In genomic region chr17:64145751-64146417, GRCh38 we compare ENCODE assay signal across 8 cellular contexts. TPM values are rescaled to one million over a fixed set of nuclear protein-coding genes. Genes with fewer than 3 reads are reported as not detected.
A peak's percentile ranks its signal among the peaks of the same experiment; 100 is the strongest.
DNase-seq lines count a peak whose midpoint lies in the region; ATAC-seq, FAIRE-seq and TF ChIP-seq lines count a peak whose summit lies in the region.

No MANE protein-coding gene starts in this region.

- no peaks in the 10 kb centered on the region for H3K79me2 ChIP-seq in GM23338 (replicated peaks; ENCODE audit: insufficient read depth)

- no peaks in the 10 kb centered on the region for H4K20me1 ChIP-seq in GM23338 (replicated peaks; ENCODE audit: insufficient read depth)

- H3K27me3 ChIP-seq in GM23338 (ENCODE audit: insufficient read depth) = no peaks in the 10 kb centered on the region
- H3K27me3 ChIP-seq in naive thymus-derived CD4-positive, alpha-beta T cell (ENCODE audit: control insufficient read depth in 2 of 2, insufficient read depth in 2 of 2, low read length in 2 of 2) = no peaks in the 10 kb centered on the region

- no peaks in the 10 kb centered on the region for H3K9me3 ChIP-seq in naive thymus-derived CD4-positive, alpha-beta T cell (ENCODE audit: control insufficient read depth in 2 of 3, low read length in 3 of 3)

- H3K4me3 Mint-ChIP-seq in GM23338 = no peak overlapping the region
- H3K4me3 Mint-ChIP-seq in activated T-helper 1 cell treated with anti-CD3 and anti-CD28 coated beads, Interleukin-12 subunit alpha, Interleukin-12 subunit beta, Interleukin-2, Interleukin-4 antibody, amounts not matched to agents 30 ng/mL and 10 ng/mL and 1 ng/mL, durations not matched to agents 14 hours and 24 hours and 36 hours = no peak overlapping the region
- H3K4me3 Mint-ChIP-seq in naive thymus-derived CD4-positive, alpha-beta T cell = no peak overlapping the region
- no peak overlapping the region for H3K4me3 Mint-ChIP-seq in stimulated activated memory B cell treated with anti-CD40 and anti-IgM and Interleukin-4, amounts not matched to agents 10 μg/mL and 1 μg/mL and 100 μg/mL, for 72 hours

- FAIRE-seq in RCC 7860 (lab: Jason Lieb, UNC) = peak; percentile 85

- peak overlapping the region; percentile 85 for H3K27ac ChIP-seq in GM23338 (ENCODE audit: low read depth)
- peak overlapping the region; percentile 91 for H3K27ac ChIP-seq in naive thymus-derived CD4-positive, alpha-beta T cell (ENCODE audit: low read depth, low read length)

- H3K27me3 Mint-ChIP-seq in GM23338 (ENCODE audit: insufficient read depth, low read depth, poor library complexity) = peaks cover 10% of the 10 kb centered on the region
- peaks cover 2% of the 10 kb centered on the region for H3K27me3 Mint-ChIP-seq in activated T-helper 1 cell treated with anti-CD3 and anti-CD28 coated beads, Interleukin-12 subunit alpha, Interleukin-12 subunit beta, Interleukin-2, Interleukin-4 antibody, amounts not matched to agents 30 ng/mL and 10 ng/mL and 1 ng/mL, durations not matched to agents 14 hours and 24 hours and 36 hours (ENCODE audit: insufficient read depth)
- H3K27me3 Mint-ChIP-seq in naive thymus-derived CD4-positive, alpha-beta T cell = no peaks in the 10 kb centered on the region
- H3K27me3 Mint-ChIP-seq in stimulated activated memory B cell treated with anti-CD40 and anti-IgM and Interleukin-4, amounts not matched to agents 10 μg/mL and 1 μg/mL and 100 μg/mL, for 72 hours = no peaks in the 10 kb centered on the region

- CTCF ChIA-PET in naive thymus-derived CD4-positive, alpha-beta T cell (lab: Charles Lee) = interaction anchor here (0.7 to 2.9 kb wide), 14 partner anchors 12 to 244 kb away, joined by 3 to 18 read pairs (median 4); partner anchors contain the start of genes CSHL1, ICAM2 and TEX2

- H3F3A ChIP-seq in GM23338 (replicated peaks; ENCODE audit: low read depth) = peaks cover 24% of the 10 kb centered on the region; the same call in 1 of the 2 replicates

- peaks cover 11% of the 10 kb centered on the region for H3K4me1 ChIP-seq in GM23338 (ENCODE audit: insufficient read depth)
- H3K4me1 ChIP-seq in naive thymus-derived CD4-positive, alpha-beta T cell (ENCODE audit: control insufficient read depth in 2 of 2, insufficient read depth in 2 of 2, low read length in 2 of 2) = peaks cover 11 to 12% of the 10 kb centered on the region in 2 donors

- DNase-seq in EH (ENCODE audit: low read depth) (peak; percentile 99), GM23338 (ENCODE audit: low spot score) (peak; percentile 99), Kasumi-1 (lab: John Stamatoyannopoulos, UW) (peak; percentile 100), RCC 7860 (ENCODE audit: low spot score) (peak; percentile 100), fibroblast of peridontal ligament (ENCODE audit: extremely low read depth) (peak; percentile 100)
- DNase-seq in activated T-helper 1 cell treated with anti-CD3 and anti-CD28 coated beads, Interleukin-12 subunit alpha, Interleukin-12 subunit beta, Interleukin-2, Interleukin-4 antibody, amounts not matched to agents 30 ng/mL and 10 ng/mL and 1 ng/mL, durations not matched to agents 14 hours and 24 hours and 36 hours (ENCODE audit: low spot score) = peak; percentile 93
- peak; percentile 85 to 99 (median 96) for DNase-seq in naive thymus-derived CD4-positive, alpha-beta T cell

- POLR2A ChIA-PET in naive thymus-derived CD4-positive, alpha-beta T cell (lab: Charles Lee) = interaction anchor here (0.6 to 9.4 kb wide), 79 partner anchors 9 to 450 kb away, joined by 3 to 173 read pairs (median 4); partner anchors contain the start of genes CD79B, CEP95, DDX5 and ERN1

- no peaks in the 10 kb centered on the region; the same call in 2 of the 3 replicates for H3K9me3 Mint-ChIP-seq in GM23338
- no peaks in the 10 kb centered on the region for H3K9me3 Mint-ChIP-seq in activated T-helper 1 cell treated with anti-CD3 and anti-CD28 coated beads, Interleukin-12 subunit alpha, Interleukin-12 subunit beta, Interleukin-2, Interleukin-4 antibody, amounts not matched to agents 30 ng/mL and 10 ng/mL and 1 ng/mL, durations not matched to agents 14 hours and 24 hours and 36 hours
- H3K9me3 Mint-ChIP-seq in naive thymus-derived CD4-positive, alpha-beta T cell = peaks cover 0 to 5% (median 0%) of the 10 kb centered on the region in 11 donors
- H3K9me3 Mint-ChIP-seq in stimulated activated memory B cell treated with anti-CD40 and anti-IgM and Interleukin-4, amounts not matched to agents 10 μg/mL and 1 μg/mL and 100 μg/mL, for 72 hours = no peaks in the 10 kb centered on the region

- ATAC-seq in GM23338 = peak; percentile 88
- peak; percentile 98 for ATAC-seq in naive thymus-derived CD4-positive, alpha-beta T cell
- peak; percentile 99 for ATAC-seq in stimulated activated memory B cell treated with anti-CD40 and anti-IgM and Interleukin-4, amounts not matched to agents 10 μg/mL and 1 μg/mL and 100 μg/mL, for 72 hours

- H3K36me3 ChIP-seq in GM23338 (ENCODE audit: insufficient read depth) = no peaks in the 10 kb centered on the region
- peaks cover 0 to 4% (median 0%) of the 10 kb centered on the region in 3 experiments for H3K36me3 ChIP-seq in naive thymus-derived CD4-positive, alpha-beta T cell (ENCODE audit: control insufficient read depth in 2 of 3, insufficient read depth in 3 of 3, low read length in 3 of 3)

- H3K9me2 ChIP-seq in GM23338 (ENCODE audit: insufficient read depth) = no peaks in the 10 kb centered on the region

- H3K4me3 ChIP-seq in GM23338 = peak overlapping the region; percentile 99
- peak overlapping the region; percentile 72 for H3K4me3 ChIP-seq in naive thymus-derived CD4-positive, alpha-beta T cell (ENCODE audit: low read length)

- peak overlapping the region; percentile 88 for H3K4me2 ChIP-seq in GM23338

- no peak overlapping the region for H3K27ac Mint-ChIP-seq in GM23338
- no peak overlapping the region for H3K27ac Mint-ChIP-seq in activated T-helper 1 cell treated with anti-CD3 and anti-CD28 coated beads, Interleukin-12 subunit alpha, Interleukin-12 subunit beta, Interleukin-2, Interleukin-4 antibody, amounts not matched to agents 30 ng/mL and 10 ng/mL and 1 ng/mL, durations not matched to agents 14 hours and 24 hours and 36 hours
- H3K27ac Mint-ChIP-seq in naive thymus-derived CD4-positive, alpha-beta T cell = no peak overlapping the region
- no peak overlapping the region for H3K27ac Mint-ChIP-seq in stimulated activated memory B cell treated with anti-CD40 and anti-IgM and Interleukin-4, amounts not matched to agents 10 μg/mL and 1 μg/mL and 100 μg/mL, for 72 hours

- intact Hi-C loops in activated T-helper 1 cell treated with anti-CD3 and anti-CD28 coated beads, Interleukin-12 subunit alpha, Interleukin-12 subunit beta, Interleukin-2, Interleukin-4 antibody, amounts not matched to agents 30 ng/mL and 10 ng/mL and 1 ng/mL, durations not matched to agents 14 hours and 24 hours and 36 hours (cut with micrococcal nuclease) = loop anchor here (1.0 to 5.0 kb wide), 9 partner anchors 16 to 374 kb away; partner anchors contain the start of genes CCDC47, CEP95, DDX42 and DDX5
- intact Hi-C loops in naive thymus-derived CD4-positive, alpha-beta T cell (cut with micrococcal nuclease) = loop anchor here (1.0 to 10.0 kb wide), 19 partner anchors 16 to 831 kb away; partner anchors contain the start of genes CEP95 (in 2 of the 2), DDX5 (in 2 of the 2), ERN1 (in 2 of the 2) and POLG2 (in 2 of the 2)

- H3K36me3 Mint-ChIP-seq in GM23338 (ENCODE audit: low read depth) = peaks cover 21% of the 10 kb centered on the region
- H3K36me3 Mint-ChIP-seq in activated T-helper 1 cell treated with anti-CD3 and anti-CD28 coated beads, Interleukin-12 subunit alpha, Interleukin-12 subunit beta, Interleukin-2, Interleukin-4 antibody, amounts not matched to agents 30 ng/mL and 10 ng/mL and 1 ng/mL, durations not matched to agents 14 hours and 24 hours and 36 hours (ENCODE audit: low read depth) = peaks cover 30% of the 10 kb centered on the region
- peaks cover 0 to 25% (median 5%) of the 10 kb centered on the region in 5 donors for H3K36me3 Mint-ChIP-seq in naive thymus-derived CD4-positive, alpha-beta T cell
- peaks cover 18% of the 10 kb centered on the region for H3K36me3 Mint-ChIP-seq in stimulated activated memory B cell treated with anti-CD40 and anti-IgM and Interleukin-4, amounts not matched to agents 10 μg/mL and 1 μg/mL and 100 μg/mL, for 72 hours

- no peak overlapping the region for H2AFZ ChIP-seq in GM23338

- no peak for TF ChIP-seq CTCF in GM23338 (conservative IDR thresholded peaks at IDR 0.05; ENCODE audit: low read depth in 2 of 2)

- peaks cover 20% of the 10 kb centered on the region for H3K4me1 Mint-ChIP-seq in GM23338
- H3K4me1 Mint-ChIP-seq in activated T-helper 1 cell treated with anti-CD3 and anti-CD28 coated beads, Interleukin-12 subunit alpha, Interleukin-12 subunit beta, Interleukin-2, Interleukin-4 antibody, amounts not matched to agents 30 ng/mL and 10 ng/mL and 1 ng/mL, durations not matched to agents 14 hours and 24 hours and 36 hours (ENCODE audit: low read depth) = peaks cover 19% of the 10 kb centered on the region
- H3K4me1 Mint-ChIP-seq in naive thymus-derived CD4-positive, alpha-beta T cell = peaks cover 11 to 34% (median 27%) of the 10 kb centered on the region in 7 donors
- peaks cover 17% of the 10 kb centered on the region for H3K4me1 Mint-ChIP-seq in stimulated activated memory B cell treated with anti-CD40 and anti-IgM and Interleukin-4, amounts not matched to agents 10 μg/mL and 1 μg/mL and 100 μg/mL, for 72 hours

TF ChIP-seq in GM23338, 12 proteins besides CTCF, POLR2A, EP300 and RAD21 (continues in another document):
- no peak for TF ChIP-seq ZNF331 (CRISPR knock-in tag; IDR thresholded peaks at IDR 0.05; ENCODE audit: low read depth)
- TF ChIP-seq POLR2AphosphoS5 (IDR thresholded peaks at IDR 0.05; ENCODE audit: low read depth) = peak; percentile 100
- TF ChIP-seq STAT1 (IDR thresholded peaks at IDR 0.05; ENCODE audit: unreplicated experiment) = no peak
- peak; percentile 76 for TF ChIP-seq ETS1 (IDR thresholded peaks at IDR 0.05)
- no peak for TF ChIP-seq JUNB (IDR thresholded peaks at IDR 0.05; ENCODE audit: unreplicated experiment)

RNA-seq across cellular contexts. Expression of gene ERN1, which starts 15.9 kb away (rescaled TPM):
- total RNA-seq in GM23338 (2014; rRNA removed; shearing (Covaris generic)) = 4.1 and 5.9 TPM in 2 replicates
- polyA plus RNA-seq in GM23338 (2016; fragmentation: Nextera tagmentation; extraction: Ambion mirVana) = 4.2 and 7.5 TPM in 2 replicates
- total RNA-seq in activated T-helper 1 cell treated with anti-CD3 and anti-CD28 coated beads, Interleukin-12 subunit alpha, Interleukin-12 subunit beta, Interleukin-2, Interleukin-4 antibody, amounts not matched to agents 30 ng/mL and 10 ng/mL and 1 ng/mL, durations not matched to agents 14 hours and 24 hours and 36 hours = 90.0 and 91.6 TPM in 2 replicates
- 100 to 1,000 TPM in 1 of 5 experiments, 10 to 100 TPM in 4; 52.6 to 110 (median 62.9) TPM for total RNA-seq in naive thymus-derived CD4-positive, alpha-beta T cell
- polyA plus RNA-seq in naive thymus-derived CD4-positive, alpha-beta T cell = 10 to 100 TPM; 15.7 to 19.7 TPM

Comparison
In these comparisons a context has a peak if more than half of its experiments do, and no peak if none do; other contexts are left out.
1. Peak in every context shown above with its lines: DNase-seq, ATAC-seq, H3K4me3 ChIP-seq and H3K27ac ChIP-seq.